1 cellular context compared by ENCODE assay signal in the genomic region with DNA sequence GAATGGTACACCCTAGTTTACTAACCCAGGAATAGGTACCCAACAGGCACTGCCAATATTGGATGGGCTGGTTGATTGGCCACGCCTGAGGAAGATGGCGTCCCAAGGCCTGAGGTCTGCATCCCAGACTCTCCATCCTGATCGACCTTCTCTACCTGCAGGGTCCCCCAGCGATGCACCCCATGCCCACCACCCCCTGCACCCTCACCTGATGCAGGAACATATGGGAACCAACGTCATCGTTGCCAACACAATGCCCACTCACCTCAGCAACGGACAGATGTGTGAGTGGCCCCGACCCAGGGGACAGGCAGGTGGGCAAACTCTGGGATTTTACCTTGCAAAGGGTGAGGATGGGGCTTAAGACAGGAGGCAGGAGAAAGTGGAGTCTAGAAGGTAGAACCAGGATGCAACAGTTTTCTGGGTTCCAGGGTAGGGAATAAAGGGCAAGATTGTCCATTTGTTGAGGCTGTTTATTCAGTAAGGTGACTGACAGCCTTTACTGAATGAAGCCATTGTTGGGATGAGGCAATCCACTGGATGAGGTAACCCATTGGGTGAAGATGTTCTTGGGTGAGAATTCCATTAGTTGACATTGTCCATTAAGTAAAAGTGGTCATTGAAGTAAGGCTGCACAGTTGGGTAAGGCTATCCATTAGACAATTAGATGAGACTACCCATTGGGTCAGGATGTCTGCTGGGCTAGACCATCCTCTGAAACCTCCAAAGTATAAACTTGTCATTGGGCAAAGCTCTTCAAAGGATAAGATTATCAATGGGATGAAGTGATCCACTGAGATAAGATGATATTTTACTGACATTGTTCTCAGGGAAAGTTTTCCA.
TF ChIP-seq lines count a peak whose summit lies in the region.

No MANE protein-coding gene starts in this region.

TF ChIP-seq in WTC11, 78 proteins besides CTCF, POLR2A, EP300 and RAD21 (continued from another document):
- TF ChIP-seq OVOL2 (CRISPR knock-in tag; IDR thresholded peaks at IDR 0.05; ENCODE audit: borderline replicate concordance) (no peak), MAX (CRISPR knock-in tag; IDR thresholded peaks at IDR 0.05) (no peak), HMGA2 (CRISPR knock-in tag; IDR thresholded peaks at IDR 0.05) (no peak)
